Comparison of ENCODE assay signal across 15 cellular contexts in the genomic region with DNA sequence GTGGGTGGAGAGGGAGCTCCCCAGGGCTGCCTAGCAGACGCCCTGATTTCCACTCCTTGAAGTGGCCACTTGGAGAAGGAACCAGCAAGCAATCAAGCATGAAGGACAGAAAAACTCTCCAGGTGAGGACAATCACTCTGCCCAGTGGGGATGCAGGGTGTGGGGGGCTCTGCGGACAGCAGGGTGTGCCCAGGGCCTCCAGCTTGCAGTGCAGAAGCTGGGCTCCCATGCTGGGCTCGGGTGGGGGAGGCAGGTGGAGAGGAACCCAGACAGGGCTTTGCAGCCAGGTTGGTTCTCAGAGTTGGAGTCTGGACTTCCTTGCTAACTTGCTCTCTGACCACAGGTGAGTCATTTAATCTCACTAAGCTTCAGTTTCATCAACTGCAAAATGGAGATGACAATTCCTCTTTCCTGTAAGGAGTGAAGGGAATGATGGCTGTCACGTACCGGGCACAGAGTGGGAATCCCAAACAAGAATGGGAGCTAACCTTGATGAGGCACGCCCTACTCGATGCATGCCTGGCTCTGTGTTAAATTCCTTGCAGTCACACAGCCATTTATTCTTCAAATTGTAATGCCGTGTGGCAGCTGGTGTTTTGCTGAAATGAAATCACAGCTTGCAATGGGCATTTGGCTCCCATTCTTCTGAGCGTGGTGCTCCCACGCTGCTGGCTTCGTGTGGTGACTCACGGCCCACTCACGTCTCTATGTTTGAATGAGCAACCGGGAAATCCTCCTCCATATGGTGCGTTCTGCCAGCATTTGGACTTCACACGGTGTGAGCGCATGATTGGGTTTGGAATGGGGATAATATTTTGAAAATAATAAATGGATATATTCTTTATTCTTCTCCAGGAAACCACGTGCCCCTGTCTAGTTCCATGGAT.
DNase-seq lines count a peak whose midpoint lies in the region; ATAC-seq, FAIRE-seq and TF ChIP-seq lines count a peak whose summit lies in the region.
"Had no signal": no experiment of that assay in that cellular context is flagged by ENCODE, and none has a peak within 500 bp of the region (broad histone marks: within the 10 kb centered on the region; RNA-seq: fewer than 3 reads in every experiment).

No MANE protein-coding gene starts in this region.

- no peaks in the 10 kb centered on the region for H3K27me3 Mint-ChIP-seq in activated T-helper 1 cell treated with anti-CD3 and anti-CD28 coated beads, Interleukin-12 subunit alpha, Interleukin-12 subunit beta, Interleukin-2, Interleukin-4 antibody, amounts not matched to agents 30 ng/mL and 10 ng/mL and 1 ng/mL, durations not matched to agents 14 hours and 24 hours and 36 hours (ENCODE audit: insufficient read depth)

- no peaks in the 10 kb centered on the region for H3K4me1 Mint-ChIP-seq in activated T-helper 1 cell treated with anti-CD3 and anti-CD28 coated beads, Interleukin-12 subunit alpha, Interleukin-12 subunit beta, Interleukin-2, Interleukin-4 antibody, amounts not matched to agents 30 ng/mL and 10 ng/mL and 1 ng/mL, durations not matched to agents 14 hours and 24 hours and 36 hours (ENCODE audit: low read depth)
- H3K4me1 Mint-ChIP-seq: B cell had no signal

- H3K9ac ChIP-seq in keratinocyte (ENCODE audit: control insufficient read depth, extremely low read depth, insufficient read depth, low read length) (no peak overlapping the region), Karpas-422 (ENCODE audit: low read length) (no peak overlapping the region; the same call in 1 of the 2 replicates)

- H3K9me3 ChIP-seq in keratinocyte (ENCODE audit: control insufficient read depth, low read depth, low read length) (no peaks in the 10 kb centered on the region), Karpas-422 (ENCODE audit: low read length) (no peaks in the 10 kb centered on the region)

- H4K20me1 ChIP-seq in keratinocyte (ENCODE audit: control insufficient read depth, extremely low read depth, insufficient read depth, low read length): no peaks in the 10 kb centered on the region
- no peaks in the 10 kb centered on the region for H4K20me1 ChIP-seq in Karpas-422 (ENCODE audit: insufficient read depth, low read depth, low read length)

- H3K36me3 ChIP-seq in keratinocyte (ENCODE audit: control insufficient read depth in 2 of 2, extremely low read depth in 1 of 2, insufficient read depth in 2 of 2, low read length in 2 of 2): no peaks in the 10 kb centered on the region
- no peaks in the 10 kb centered on the region for H3K36me3 ChIP-seq in Karpas-422 (ENCODE audit: insufficient read depth, low read length)

- H3K9me3 Mint-ChIP-seq in activated T-helper 1 cell treated with anti-CD3 and anti-CD28 coated beads, Interleukin-12 subunit alpha, Interleukin-12 subunit beta, Interleukin-2, Interleukin-4 antibody, amounts not matched to agents 30 ng/mL and 10 ng/mL and 1 ng/mL, durations not matched to agents 14 hours and 24 hours and 36 hours: no peaks in the 10 kb centered on the region

- no peaks in the 10 kb centered on the region for H3K9me2 ChIP-seq in Karpas-422 (replicated peaks; ENCODE audit: insufficient read depth, low read length)

- H3K4me1 ChIP-seq in keratinocyte (ENCODE audit: control insufficient read depth, extremely low read depth, insufficient read depth, low read length) (no peaks in the 10 kb centered on the region), Karpas-422 (ENCODE audit: low read length) (peaks cover 45% of the 10 kb centered on the region)

- H3K4me3 Mint-ChIP-seq in activated T-helper 1 cell treated with anti-CD3 and anti-CD28 coated beads, Interleukin-12 subunit alpha, Interleukin-12 subunit beta, Interleukin-2, Interleukin-4 antibody, amounts not matched to agents 30 ng/mL and 10 ng/mL and 1 ng/mL, durations not matched to agents 14 hours and 24 hours and 36 hours: no peak overlapping the region
- H3K4me3 Mint-ChIP-seq: B cell had no signal

- H3K36me3 Mint-ChIP-seq in activated T-helper 1 cell treated with anti-CD3 and anti-CD28 coated beads, Interleukin-12 subunit alpha, Interleukin-12 subunit beta, Interleukin-2, Interleukin-4 antibody, amounts not matched to agents 30 ng/mL and 10 ng/mL and 1 ng/mL, durations not matched to agents 14 hours and 24 hours and 36 hours (ENCODE audit: low read depth): no peaks in the 10 kb centered on the region

- H3K79me2 ChIP-seq in keratinocyte (ENCODE audit: control insufficient read depth, insufficient read depth, low read length) (no peaks in the 10 kb centered on the region), Karpas-422 (ENCODE audit: low read length) (no peaks in the 10 kb centered on the region)

- FAIRE-seq in keratinocyte (lab: Jason Lieb, UNC): no peak
- FAIRE-seq: GM12892 had no signal

- H3K27ac Mint-ChIP-seq in activated T-helper 1 cell treated with anti-CD3 and anti-CD28 coated beads, Interleukin-12 subunit alpha, Interleukin-12 subunit beta, Interleukin-2, Interleukin-4 antibody, amounts not matched to agents 30 ng/mL and 10 ng/mL and 1 ng/mL, durations not matched to agents 14 hours and 24 hours and 36 hours: no peak overlapping the region
- H3K27ac Mint-ChIP-seq: B cell had no signal

- no peak for TF ChIP-seq CTCF in keratinocyte (optimal IDR thresholded peaks at IDR 0.05 in 1 of 3, IDR thresholded peaks at IDR 0.05 in 1 of 3, conservative IDR thresholded peaks at IDR 0.05 in 1 of 3; ENCODE audit: extremely low read depth in 1 of 3, insufficient read depth in 2 of 3, low read length in 3 of 3)

- H3K27ac ChIP-seq in keratinocyte (ENCODE audit: control insufficient read depth, insufficient read depth, low read length) (no peak overlapping the region), Karpas-422 (ENCODE audit: low read length) (no peak overlapping the region)

- H3K27me3 ChIP-seq in keratinocyte (ENCODE audit: control insufficient read depth, extremely low read depth, insufficient read depth, low read length): no peaks in the 10 kb centered on the region
- H3K27me3 ChIP-seq in Karpas-422 (ENCODE audit: low read length): no peaks in the 10 kb centered on the region

- no peak overlapping the region for H3K4me3 ChIP-seq in keratinocyte (ENCODE audit: control insufficient read depth in 2 of 3, extremely low read depth in 1 of 3, insufficient read depth in 2 of 3, low read depth in 1 of 3, low read length in 3 of 3)
- H3K4me3 ChIP-seq in Karpas-422 (ENCODE audit: low read length): no peak overlapping the region

- H2AFZ ChIP-seq in keratinocyte (ENCODE audit: control insufficient read depth, low read length) (no peak overlapping the region), Karpas-422 (ENCODE audit: low read length) (no peak overlapping the region)

- H3K4me2 ChIP-seq in keratinocyte (ENCODE audit: control insufficient read depth, extremely low read depth, insufficient read depth, low read depth, low read length) (peak overlapping the region; percentile 17), Karpas-422 (ENCODE audit: low read depth, low read length, poor library complexity, severe bottlenecking) (no peak overlapping the region)

- DNase-seq in Ammon's horn (ENCODE audit: low spot score): peak; percentile 76
- peak; percentile 2 for DNase-seq in M059J (ENCODE audit: low read depth)
- peak; percentile 30 for DNase-seq in SW480 (ENCODE audit: low spot score)
- no peak for DNase-seq in keratinocyte (ENCODE audit: low read depth, low spot score)
- DNase-seq in activated T-helper 1 cell treated with anti-CD3 and anti-CD28 coated beads, Interleukin-12 subunit alpha, Interleukin-12 subunit beta, Interleukin-2, Interleukin-4 antibody, amounts not matched to agents 30 ng/mL and 10 ng/mL and 1 ng/mL, durations not matched to agents 14 hours and 24 hours and 36 hours (ENCODE audit: low spot score): no peak
- no peak for DNase-seq in Karpas-422
- DNase-seq: activated CD4-positive, alpha-beta T cell treated with anti-CD3 and anti-CD28 coated beads, Interleukin-2, amount 50 U/mL, for 48 hours; DND-41; effector CD8-positive, alpha-beta T cell; KBM-7; T1000 had no signal

- ATAC-seq in GM21528 (IDR thresholded peaks at IDR 0.05; ENCODE audit: low FRiP score, unreplicated experiment): no peak
- no peak for ATAC-seq in HG02938 (IDR thresholded peaks at IDR 0.05; ENCODE audit: unreplicated experiment)

- dilution Hi-C loops in keratinocyte (cut with MboI; ENCODE audit: extremely low pct_ligation_motif_present, low sequenced_read_pairs): no loop called here

- intact Hi-C loops in activated T-helper 1 cell treated with anti-CD3 and anti-CD28 coated beads, Interleukin-12 subunit alpha, Interleukin-12 subunit beta, Interleukin-2, Interleukin-4 antibody, amounts not matched to agents 30 ng/mL and 10 ng/mL and 1 ng/mL, durations not matched to agents 14 hours and 24 hours and 36 hours (cut with micrococcal nuclease): no loop called here

- H3K9me1 ChIP-seq in keratinocyte (ENCODE audit: control insufficient read depth, extremely low read depth, insufficient read depth, low read length): no peaks in the 10 kb centered on the region

Comparison
In these comparisons a context has a peak if more than half of its experiments do, and no peak if none do; other contexts are left out.
1. DNase-seq: peak in Ammon's horn (single experiment), M059J (single experiment) and SW480 (single experiment); none in keratinocyte (single experiment), activated T-helper 1 cell treated with anti-CD3 and anti-CD28 coated beads, Interleukin-12 subunit alpha, Interleukin-12 subunit beta, Interleukin-2, Interleukin-4 antibody, amounts not matched to agents 30 ng/mL and 10 ng/mL and 1 ng/mL, durations not matched to agents 14 hours and 24 hours and 36 hours (single experiment) and Karpas-422 (single experiment).